17 cellular contexts compared by ENCODE assay signal in genomic region chr1:214310777-214311690, GRCh38. TPM values are rescaled to one million over a fixed set of nuclear protein-coding genes. Genes with fewer than 3 reads are reported as not detected.
DNase-seq lines count a peak whose midpoint lies in the region; ATAC-seq and TF ChIP-seq lines count a peak whose summit lies in the region.
"Had no signal": no experiment of that assay in that cellular context is flagged by ENCODE, and none has a peak within 500 bp of the region (broad histone marks: within the 10 kb centered on the region; RNA-seq: fewer than 3 reads in every experiment).

No MANE protein-coding gene starts in this region.

- POLR2A ChIA-PET in CD8-positive, alpha-beta memory T cell (lab: Charles Lee), result no interaction called here

- H3K27ac Mint-ChIP-seq in CD8-positive, alpha-beta memory T cell, result peak overlapping the region in 7 of 8 donors; percentile 6 to 82 (median 39)
- H3K27ac Mint-ChIP-seq in T-helper 1 cell treated with Interleukin-12 subunit alpha and Interleukin-12 subunit beta and Interleukin-4 antibody, amounts not matched to agents 30 μg/mL and 1 μg/mL, for 36 hours, result peak overlapping the region; percentile 41
- H3K27ac Mint-ChIP-seq in effector memory CD8-positive, alpha-beta T cell, result peak overlapping the region in 1 of 2 donors; percentile 15

- peak overlapping the region; percentile 54 to 81 (median 73) for H3K4me3 Mint-ChIP-seq in CD8-positive, alpha-beta memory T cell
- peak overlapping the region; percentile 68 for H3K4me3 Mint-ChIP-seq in T-helper 1 cell treated with Interleukin-12 subunit alpha and Interleukin-12 subunit beta and Interleukin-4 antibody, amounts not matched to agents 30 μg/mL and 1 μg/mL, for 36 hours
- H3K4me3 Mint-ChIP-seq in effector memory CD8-positive, alpha-beta T cell, result peak overlapping the region; percentile 65 to 77

- H3K4me1 Mint-ChIP-seq in CD8-positive, alpha-beta memory T cell, result peaks cover 33 to 43% (median 36%) of the 10 kb centered on the region in 3 donors
- H3K4me1 Mint-ChIP-seq in T-helper 1 cell treated with Interleukin-12 subunit alpha and Interleukin-12 subunit beta and Interleukin-4 antibody, amounts not matched to agents 30 μg/mL and 1 μg/mL, for 36 hours (ENCODE audit: low read depth), result peaks cover 15% of the 10 kb centered on the region
- H3K4me1 Mint-ChIP-seq in effector memory CD8-positive, alpha-beta T cell (ENCODE audit: low read depth in 2 of 2), result peaks cover 22 to 47% of the 10 kb centered on the region in 2 donors

- no peaks in the 10 kb centered on the region for H3K9me3 ChIP-seq in BLaER1 treated with 17β-estradiol and CSF1 and Interleukin-3, amounts not matched to agents 10 nM and 100 nM (replicated peaks in 1 of 11)
- H3K9me3 ChIP-seq in CD8-positive, alpha-beta memory T cell (ENCODE audit: low read length), result no peaks in the 10 kb centered on the region
- no peaks in the 10 kb centered on the region for H3K9me3 ChIP-seq in left lung
- H3K9me3 ChIP-seq: BE2C, SK-N-SH had no signal

- H3K9me3 Mint-ChIP-seq in CD8-positive, alpha-beta memory T cell, result no peaks in the 10 kb centered on the region
- H3K9me3 Mint-ChIP-seq in T-helper 1 cell treated with Interleukin-12 subunit alpha and Interleukin-12 subunit beta and Interleukin-4 antibody, amounts not matched to agents 30 μg/mL and 1 μg/mL, for 36 hours, result no peaks in the 10 kb centered on the region
- H3K9me3 Mint-ChIP-seq in effector memory CD8-positive, alpha-beta T cell, result no peaks in the 10 kb centered on the region

- peaks cover 7 to 22% (median 9%) of the 10 kb centered on the region in 3 donors for H3K36me3 Mint-ChIP-seq in CD8-positive, alpha-beta memory T cell
- H3K36me3 Mint-ChIP-seq in T-helper 1 cell treated with Interleukin-12 subunit alpha and Interleukin-12 subunit beta and Interleukin-4 antibody, amounts not matched to agents 30 μg/mL and 1 μg/mL, for 36 hours (ENCODE audit: low read depth), result peaks cover 4% of the 10 kb centered on the region
- peaks cover 9% of the 10 kb centered on the region for H3K36me3 Mint-ChIP-seq in effector memory CD8-positive, alpha-beta T cell (ENCODE audit: insufficient read depth)

- H3K27ac ChIP-seq in BLaER1 treated with 17β-estradiol and CSF1 and Interleukin-3, amounts not matched to agents 10 nM and 100 nM, result no peak overlapping the region
- H3K27ac ChIP-seq in CD8-positive, alpha-beta memory T cell (ENCODE audit: low read depth, low read length), result no peak overlapping the region
- no peak overlapping the region for H3K27ac ChIP-seq in left lung
- H3K27ac ChIP-seq: parathyroid adenoma, PC-9 had no signal

- no peak for DNase-seq in CD8-positive, alpha-beta memory T cell
- DNase-seq in effector memory CD8-positive, alpha-beta T cell, result no peak
- DNase-seq in left lung, result no peak
- DNase-seq in DMS153 treated with DMSO at 0.1 percent for 48 hours (lab: John Stamatoyannopoulos, UW; ENCODE audit: unreplicated experiment), result no peak
- DNase-seq: BE2C, DMS79 treated with DMSO at 0.1 percent for 48 hours, head of caudate nucleus, NCI-H1694 treated with DMSO at 0.1 percent for 48 hours, NCI-H510A, PC-9, SK-N-SH had no signal

- peak; percentile 40 for ATAC-seq in effector memory CD8-positive, alpha-beta T cell (replicated peaks)
- ATAC-seq in left lung (no peak), HG03196 (IDR thresholded peaks at IDR 0.05; ENCODE audit: unreplicated experiment) (no peak)
- ATAC-seq: esophagus mucosa had no signal

- no peaks in the 10 kb centered on the region for H3K27me3 ChIP-seq in BLaER1 treated with 17β-estradiol and CSF1 and Interleukin-3, amounts not matched to agents 10 nM and 100 nM
- no peaks in the 10 kb centered on the region for H3K27me3 ChIP-seq in CD8-positive, alpha-beta memory T cell (ENCODE audit: insufficient read depth, low read length, poor library complexity, severe bottlenecking)
- H3K27me3 ChIP-seq in left lung, result no peaks in the 10 kb centered on the region
- H3K27me3 ChIP-seq: BE2C had no signal

- intact Hi-C loops in left lung (cut with DNase I), result no loop called here

- peaks cover 16 to 52% (median 28%) of the 10 kb centered on the region in 10 experiments for H3K4me1 ChIP-seq in BLaER1 treated with 17β-estradiol and CSF1 and Interleukin-3, amounts not matched to agents 10 nM and 100 nM
- H3K4me1 ChIP-seq in CD8-positive, alpha-beta memory T cell (ENCODE audit: insufficient read depth, low read length), result peaks cover 15% of the 10 kb centered on the region
- peaks cover 0 to 13% of the 10 kb centered on the region in 2 donors for H3K4me1 ChIP-seq in left lung
- H3K4me1 ChIP-seq: BE2C, parathyroid adenoma had no signal

- CTCF ChIA-PET in CD8-positive, alpha-beta memory T cell (lab: Charles Lee), result interaction anchor here (0.8 to 11.1 kb wide), 3 partner anchors 19 to 49 kb away, joined by 3 to 80 read pairs (median 15); no protein-coding TSS in a partner anchor

- H4K20me1 ChIP-seq in BLaER1 treated with 17β-estradiol and CSF1 and Interleukin-3, amounts not matched to agents 10 nM and 100 nM, result peaks cover 0 to 12% (median 0%) of the 10 kb centered on the region in 11 experiments; a peak in 3 of 22 replicates

- no peak for TF ChIP-seq CTCF in left lung (IDR thresholded peaks at IDR 0.05)

- peaks cover 5 to 22% (median 14%) of the 10 kb centered on the region in 11 experiments; a peak in 18 of 22 replicates for H3K36me3 ChIP-seq in BLaER1 treated with 17β-estradiol and CSF1 and Interleukin-3, amounts not matched to agents 10 nM and 100 nM
- H3K36me3 ChIP-seq in CD8-positive, alpha-beta memory T cell (ENCODE audit: insufficient read depth, low read length), result peaks cover 9% of the 10 kb centered on the region
- peaks cover 0 to 6% of the 10 kb centered on the region in 2 donors for H3K36me3 ChIP-seq in left lung
- H3K36me3 ChIP-seq: BE2C had no signal

- H3K27me3 Mint-ChIP-seq in CD8-positive, alpha-beta memory T cell, result no peaks in the 10 kb centered on the region
- no peaks in the 10 kb centered on the region for H3K27me3 Mint-ChIP-seq in T-helper 1 cell treated with Interleukin-12 subunit alpha and Interleukin-12 subunit beta and Interleukin-4 antibody, amounts not matched to agents 30 μg/mL and 1 μg/mL, for 36 hours (ENCODE audit: low read depth)
- no peaks in the 10 kb centered on the region for H3K27me3 Mint-ChIP-seq in effector memory CD8-positive, alpha-beta T cell

- H3K4me3 ChIP-seq in BLaER1 treated with 17β-estradiol and CSF1 and Interleukin-3, amounts not matched to agents 10 nM and 100 nM, result no peak overlapping the region
- peak overlapping the region; percentile 29 for H3K4me3 ChIP-seq in CD8-positive, alpha-beta memory T cell (ENCODE audit: low read length)
- H3K4me3 ChIP-seq in left lung, result no peak overlapping the region
- H3K4me3 ChIP-seq: PC-9, smooth muscle cell had no signal

- peak overlapping the region in 10 of 11 experiments; percentile 12 to 69 (median 56); a peak in 17 of 22 replicates for H3K4me2 ChIP-seq in BLaER1 treated with 17β-estradiol and CSF1 and Interleukin-3, amounts not matched to agents 10 nM and 100 nM
- H3K4me2 ChIP-seq: PC-9, SK-N-SH, smooth muscle cell had no signal

- no peak overlapping the region for H3K9ac ChIP-seq in BLaER1 treated with 17β-estradiol and CSF1 and Interleukin-3, amounts not matched to agents 10 nM and 100 nM
- H3K9ac ChIP-seq: parathyroid adenoma, SK-N-SH had no signal

RNA-seq across cellular contexts. Expression of gene SMYD2, which starts 30.1 kb away (rescaled TPM):
- total RNA-seq in CD8-positive, alpha-beta memory T cell, result 10 to 100 TPM; 23.2 to 25.9 TPM
- polyA plus RNA-seq in CD8-positive, alpha-beta memory T cell, result 46.2 TPM
- 10 to 100 TPM; 33.2 to 36.5 TPM for total RNA-seq in left lung
